ENCODE assay signal across 1 cellular context in the genomic region with DNA sequence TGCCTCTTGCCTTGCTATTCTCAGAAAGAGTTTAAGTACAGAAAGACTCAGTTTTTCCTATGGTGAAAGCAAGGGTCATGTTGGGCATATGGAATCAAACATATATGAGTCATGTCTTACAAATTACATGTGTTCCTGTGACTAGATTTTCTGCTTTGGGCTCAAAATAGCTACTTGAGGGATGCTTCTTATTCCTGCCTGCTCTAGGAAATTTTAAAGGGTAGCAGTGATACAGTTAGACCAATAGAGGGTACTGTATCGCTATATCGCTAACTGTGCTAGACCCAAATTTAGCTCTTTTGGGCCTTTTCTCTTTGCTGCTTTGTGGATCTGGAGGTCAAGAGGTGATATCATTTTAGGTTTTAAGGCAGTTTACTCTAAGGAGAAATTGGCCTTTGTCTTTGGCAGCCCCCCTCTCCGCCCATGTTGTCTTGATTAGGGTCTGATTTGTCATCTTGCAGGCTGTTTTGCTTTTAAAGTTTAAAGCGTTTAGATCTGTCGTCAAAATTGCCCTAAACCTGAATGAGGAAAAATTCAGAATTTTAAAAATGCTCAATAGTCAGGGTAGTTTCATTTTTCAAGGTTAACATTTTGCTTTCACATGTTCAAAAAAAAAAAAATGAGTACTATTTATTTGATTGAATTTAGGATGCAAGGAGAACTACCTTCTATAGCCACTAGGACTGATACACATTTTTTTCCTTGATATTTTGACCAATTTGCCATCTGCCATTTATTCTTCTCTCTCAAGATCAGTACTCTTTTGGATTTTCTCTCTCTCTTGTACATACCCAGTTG.
TF ChIP-seq lines count a peak whose summit lies in the region.

No MANE protein-coding gene starts in this region.

TF ChIP-seq in HepG2, 621 proteins besides CTCF, POLR2A, EP300 and RAD21 (continued from another document and continues in another):
- TF ChIP-seq, protein P1, sequence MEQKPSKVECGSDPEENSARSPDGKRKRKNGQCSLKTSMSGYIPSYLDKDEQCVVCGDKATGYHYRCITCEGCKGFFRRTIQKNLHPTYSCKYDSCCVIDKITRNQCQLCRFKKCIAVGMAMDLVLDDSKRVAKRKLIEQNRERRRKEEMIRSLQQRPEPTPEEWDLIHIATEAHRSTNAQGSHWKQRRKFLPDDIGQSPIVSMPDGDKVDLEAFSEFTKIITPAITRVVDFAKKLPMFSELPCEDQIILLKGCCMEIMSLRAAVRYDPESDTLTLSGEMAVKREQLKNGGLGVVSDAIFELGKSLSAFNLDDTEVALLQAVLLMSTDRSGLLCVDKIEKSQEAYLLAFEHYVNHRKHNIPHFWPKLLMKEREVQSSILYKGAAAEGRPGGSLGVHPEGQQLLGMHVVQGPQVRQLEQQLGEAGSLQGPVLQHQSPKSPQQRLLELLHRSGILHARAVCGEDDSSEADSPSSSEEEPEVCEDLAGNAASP (CRISPR knock-in tag; IDR thresholded peaks at IDR 0.05; ENCODE audit: borderline replicate concordance) = 0 out of 2 replicates have a peak, but pooled peaks have one; percentile 0
- TF ChIP-seq, protein P2, sequence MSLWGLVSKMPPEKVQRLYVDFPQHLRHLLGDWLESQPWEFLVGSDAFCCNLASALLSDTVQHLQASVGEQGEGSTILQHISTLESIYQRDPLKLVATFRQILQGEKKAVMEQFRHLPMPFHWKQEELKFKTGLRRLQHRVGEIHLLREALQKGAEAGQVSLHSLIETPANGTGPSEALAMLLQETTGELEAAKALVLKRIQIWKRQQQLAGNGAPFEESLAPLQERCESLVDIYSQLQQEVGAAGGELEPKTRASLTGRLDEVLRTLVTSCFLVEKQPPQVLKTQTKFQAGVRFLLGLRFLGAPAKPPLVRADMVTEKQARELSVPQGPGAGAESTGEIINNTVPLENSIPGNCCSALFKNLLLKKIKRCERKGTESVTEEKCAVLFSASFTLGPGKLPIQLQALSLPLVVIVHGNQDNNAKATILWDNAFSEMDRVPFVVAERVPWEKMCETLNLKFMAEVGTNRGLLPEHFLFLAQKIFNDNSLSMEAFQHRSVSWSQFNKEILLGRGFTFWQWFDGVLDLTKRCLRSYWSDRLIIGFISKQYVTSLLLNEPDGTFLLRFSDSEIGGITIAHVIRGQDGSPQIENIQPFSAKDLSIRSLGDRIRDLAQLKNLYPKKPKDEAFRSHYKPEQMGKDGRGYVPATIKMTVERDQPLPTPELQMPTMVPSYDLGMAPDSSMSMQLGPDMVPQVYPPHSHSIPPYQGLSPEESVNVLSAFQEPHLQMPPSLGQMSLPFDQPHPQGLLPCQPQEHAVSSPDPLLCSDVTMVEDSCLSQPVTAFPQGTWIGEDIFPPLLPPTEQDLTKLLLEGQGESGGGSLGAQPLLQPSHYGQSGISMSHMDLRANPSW (CRISPR knock-in tag; IDR thresholded peaks at IDR 0.05; ENCODE audit: borderline replicate concordance) = 0 out of 2 replicates have a peak, but pooled peaks have one; percentile 29
- no peak for TF ChIP-seq ZEB1 (IDR thresholded peaks at IDR 0.05; ENCODE audit: insufficient replicate concordance, low read depth)
- TF ChIP-seq HNRNPH1 (optimal IDR thresholded peaks at IDR 0.05; ENCODE audit: low read depth, low read length) = no peak
- TF ChIP-seq SIN3A (IDR thresholded peaks at IDR 0.05; ENCODE audit: borderline replicate concordance, low read depth, low read length) = no peak
- no peak for TF ChIP-seq YY1 (IDR thresholded peaks at IDR 0.05; ENCODE audit: insufficient read depth, insufficient replicate concordance, low read depth, low read length)
- no peak for TF ChIP-seq POLR2AphosphoS2 (IDR thresholded peaks at IDR 0.05; ENCODE audit: low read depth, low read length)
- no peak for TF ChIP-seq YEATS2 (CRISPR knock-in tag; IDR thresholded peaks at IDR 0.05; ENCODE audit: borderline replicate concordance)
- TF ChIP-seq POGK (CRISPR knock-in tag; conservative IDR thresholded peaks at IDR 0.05) = no peak
- TF ChIP-seq SMC3 (IDR thresholded peaks at IDR 0.05; ENCODE audit: low read length) = peak; percentile 56
- no peak for TF ChIP-seq ZNF543 (CRISPR knock-in tag; IDR thresholded peaks at IDR 0.05)
- TF ChIP-seq RBM22 (optimal IDR thresholded peaks at IDR 0.05; ENCODE audit: low read length) = peak; percentile 40
- TF ChIP-seq U2AF1 (optimal IDR thresholded peaks at IDR 0.05; ENCODE audit: low read depth, low read length) = no peak
- TF ChIP-seq ATF7 (IDR thresholded peaks at IDR 0.05) = no peak
- no peak for TF ChIP-seq ATF7 (CRISPR knock-in tag; IDR thresholded peaks at IDR 0.05)
- TF ChIP-seq CEBPB (IDR thresholded peaks at IDR 0.05; ENCODE audit: borderline replicate concordance, low read depth, low read length) = no peak
- TF ChIP-seq ZNF703 (CRISPR knock-in tag; IDR thresholded peaks at IDR 0.05; ENCODE audit: borderline replicate concordance) = no peak
- no peak for TF ChIP-seq ZNF496 (CRISPR knock-in tag; IDR thresholded peaks at IDR 0.05; ENCODE audit: insufficient replicate concordance)
- TF ChIP-seq HNRNPUL1 (IDR thresholded peaks at IDR 0.05; ENCODE audit: low read depth, low read length) = no peak
- TF ChIP-seq, protein P3, sequence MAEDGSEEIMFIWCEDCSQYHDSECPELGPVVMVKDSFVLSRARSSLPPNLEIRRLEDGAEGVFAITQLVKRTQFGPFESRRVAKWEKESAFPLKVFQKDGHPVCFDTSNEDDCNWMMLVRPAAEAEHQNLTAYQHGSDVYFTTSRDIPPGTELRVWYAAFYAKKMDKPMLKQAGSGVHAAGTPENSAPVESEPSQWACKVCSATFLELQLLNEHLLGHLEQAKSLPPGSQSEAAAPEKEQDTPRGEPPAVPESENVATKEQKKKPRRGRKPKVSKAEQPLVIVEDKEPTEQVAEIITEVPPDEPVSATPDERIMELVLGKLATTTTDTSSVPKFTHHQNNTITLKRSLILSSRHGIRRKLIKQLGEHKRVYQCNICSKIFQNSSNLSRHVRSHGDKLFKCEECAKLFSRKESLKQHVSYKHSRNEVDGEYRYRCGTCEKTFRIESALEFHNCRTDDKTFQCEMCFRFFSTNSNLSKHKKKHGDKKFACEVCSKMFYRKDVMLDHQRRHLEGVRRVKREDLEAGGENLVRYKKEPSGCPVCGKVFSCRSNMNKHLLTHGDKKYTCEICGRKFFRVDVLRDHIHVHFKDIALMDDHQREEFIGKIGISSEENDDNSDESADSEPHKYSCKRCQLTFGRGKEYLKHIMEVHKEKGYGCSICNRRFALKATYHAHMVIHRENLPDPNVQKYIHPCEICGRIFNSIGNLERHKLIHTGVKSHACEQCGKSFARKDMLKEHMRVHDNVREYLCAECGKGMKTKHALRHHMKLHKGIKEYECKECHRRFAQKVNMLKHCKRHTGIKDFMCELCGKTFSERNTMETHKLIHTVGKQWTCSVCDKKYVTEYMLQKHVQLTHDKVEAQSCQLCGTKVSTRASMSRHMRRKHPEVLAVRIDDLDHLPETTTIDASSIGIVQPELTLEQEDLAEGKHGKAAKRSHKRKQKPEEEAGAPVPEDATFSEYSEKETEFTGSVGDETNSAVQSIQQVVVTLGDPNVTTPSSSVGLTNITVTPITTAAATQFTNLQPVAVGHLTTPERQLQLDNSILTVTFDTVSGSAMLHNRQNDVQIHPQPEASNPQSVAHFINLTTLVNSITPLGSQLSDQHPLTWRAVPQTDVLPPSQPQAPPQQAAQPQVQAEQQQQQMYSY (CRISPR knock-in tag; IDR thresholded peaks at IDR 0.05) = no peak
- TF ChIP-seq ZFP82 (CRISPR knock-in tag; IDR thresholded peaks at IDR 0.05; ENCODE audit: borderline replicate concordance) = no peak
- TF ChIP-seq FLYWCH1 (CRISPR knock-in tag; IDR thresholded peaks at IDR 0.05) = no peak
- TF ChIP-seq ELF4 (CRISPR knock-in tag; IDR thresholded peaks at IDR 0.05; ENCODE audit: borderline replicate concordance) = no peak
- TF ChIP-seq TRIM24 (CRISPR knock-in tag; IDR thresholded peaks at IDR 0.05) = no peak
- no peak for TF ChIP-seq MTF1 (CRISPR knock-in tag; IDR thresholded peaks at IDR 0.05)
- TF ChIP-seq ARHGAP35 (CRISPR knock-in tag; IDR thresholded peaks at IDR 0.05; ENCODE audit: borderline replicate concordance) = no peak
- TF ChIP-seq, protein P4, sequence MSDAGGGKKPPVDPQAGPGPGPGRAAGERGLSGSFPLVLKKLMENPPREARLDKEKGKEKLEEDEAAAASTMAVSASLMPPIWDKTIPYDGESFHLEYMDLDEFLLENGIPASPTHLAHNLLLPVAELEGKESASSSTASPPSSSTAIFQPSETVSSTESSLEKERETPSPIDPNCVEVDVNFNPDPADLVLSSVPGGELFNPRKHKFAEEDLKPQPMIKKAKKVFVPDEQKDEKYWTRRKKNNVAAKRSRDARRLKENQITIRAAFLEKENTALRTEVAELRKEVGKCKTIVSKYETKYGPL (CRISPR knock-in tag; IDR thresholded peaks at IDR 0.05) = no peak
- TF ChIP-seq ZNF33B (CRISPR knock-in tag; IDR thresholded peaks at IDR 0.05) = no peak
- peak; percentile 17; the same call in 1 of the 2 replicates for TF ChIP-seq CREM (IDR thresholded peaks at IDR 0.05)
- no peak for TF ChIP-seq CREM (CRISPR knock-in tag; IDR thresholded peaks at IDR 0.05)
- no peak for TF ChIP-seq ZKSCAN5 (CRISPR knock-in tag; IDR thresholded peaks at IDR 0.05)
- no peak for TF ChIP-seq TFDP2 (CRISPR knock-in tag; IDR thresholded peaks at IDR 0.05)
- TF ChIP-seq MTA3 (CRISPR knock-in tag; IDR thresholded peaks at IDR 0.05) = no peak
- TF ChIP-seq HNF1B (CRISPR knock-in tag; IDR thresholded peaks at IDR 0.05) = no peak
- no peak for TF ChIP-seq LCORL (IDR thresholded peaks at IDR 0.05)
- TF ChIP-seq LCORL (CRISPR knock-in tag; IDR thresholded peaks at IDR 0.05) = peak; percentile 37; the same call in 1 of the 2 replicates
- TF ChIP-seq ZSCAN9 (CRISPR knock-in tag; IDR thresholded peaks at IDR 0.05; ENCODE audit: borderline replicate concordance) = no peak
- TF ChIP-seq ZNF513 (CRISPR knock-in tag; conservative IDR thresholded peaks at IDR 0.05) = no peak
- no peak for TF ChIP-seq ERF (CRISPR knock-in tag; IDR thresholded peaks at IDR 0.05)
- TF ChIP-seq SMARCC2 (IDR thresholded peaks at IDR 0.05) = no peak
- TF ChIP-seq E2F5 (CRISPR knock-in tag; conservative IDR thresholded peaks at IDR 0.05) = no peak
- TF ChIP-seq, protein P5, sequence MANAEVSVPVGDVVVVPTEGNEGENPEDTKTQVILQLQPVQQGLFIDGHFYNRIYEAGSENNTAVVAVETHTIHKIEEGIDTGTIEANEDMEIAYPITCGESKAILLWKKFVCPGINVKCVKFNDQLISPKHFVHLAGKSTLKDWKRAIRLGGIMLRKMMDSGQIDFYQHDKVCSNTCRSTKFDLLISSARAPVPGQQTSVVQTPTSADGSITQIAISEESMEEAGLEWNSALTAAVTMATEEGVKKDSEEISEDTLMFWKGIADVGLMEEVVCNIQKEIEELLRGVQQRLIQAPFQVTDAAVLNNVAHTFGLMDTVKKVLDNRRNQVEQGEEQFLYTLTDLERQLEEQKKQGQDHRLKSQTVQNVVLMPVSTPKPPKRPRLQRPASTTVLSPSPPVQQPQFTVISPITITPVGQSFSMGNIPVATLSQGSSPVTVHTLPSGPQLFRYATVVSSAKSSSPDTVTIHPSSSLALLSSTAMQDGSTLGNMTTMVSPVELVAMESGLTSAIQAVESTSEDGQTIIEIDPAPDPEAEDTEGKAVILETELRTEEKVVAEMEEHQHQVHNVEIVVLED (CRISPR knock-in tag; IDR thresholded peaks at IDR 0.05; ENCODE audit: borderline replicate concordance) = no peak
- TF ChIP-seq ZNF672 (CRISPR knock-in tag; IDR thresholded peaks at IDR 0.05) = no peak
- TF ChIP-seq HOXA5 (CRISPR knock-in tag; IDR thresholded peaks at IDR 0.05) = peak; percentile 46; the same call in 1 of the 2 replicates
- no peak for TF ChIP-seq FOXC1 (CRISPR knock-in tag; IDR thresholded peaks at IDR 0.05; ENCODE audit: borderline replicate concordance)
